ENCODE assay signal across 1 cellular context in the genomic region with DNA sequence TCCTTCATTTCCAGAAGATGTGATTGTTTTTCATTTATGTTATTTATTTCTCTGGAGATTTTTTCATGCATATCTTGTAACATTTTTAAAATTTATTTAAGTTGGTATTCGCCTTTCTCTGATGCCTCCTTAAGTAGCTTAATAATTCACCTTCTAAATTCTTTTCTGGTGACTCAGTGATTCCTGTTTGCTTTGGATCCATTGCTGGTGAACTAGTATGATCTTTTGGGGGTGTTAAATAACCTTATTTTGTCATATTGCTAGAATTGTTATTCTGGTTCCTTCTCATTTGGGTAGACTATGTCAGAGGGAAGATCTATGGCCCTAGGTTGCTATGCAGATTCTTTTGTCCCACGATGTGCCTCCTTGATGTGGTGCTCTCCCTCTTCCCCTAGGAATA.
TF ChIP-seq lines count a peak whose summit lies in the region.

No MANE protein-coding gene starts in this region.

TF ChIP-seq in A549, 52 proteins besides CTCF, POLR2A, EP300 and RAD21 (continued from another document):
- TF ChIP-seq REST (IDR thresholded peaks at IDR 0.05) (no peak), BCL3 (IDR thresholded peaks at IDR 0.05) (no peak), KDM5A (IDR thresholded peaks at IDR 0.05) (no peak), RARB (CRISPR knock-in tag; IDR thresholded peaks at IDR 0.05) (no peak), ATOH8 (CRISPR knock-in tag; IDR thresholded peaks at IDR 0.05; ENCODE audit: low read depth) (no peak), FOXS1 (CRISPR knock-in tag; IDR thresholded peaks at IDR 0.05) (no peak), RNF2 (IDR thresholded peaks at IDR 0.05; ENCODE audit: borderline replicate concordance, low read depth) (no peak)
